Comparison of ENCODE assay signal across 21 cellular contexts in genomic region chrX:68727696-68728095, GRCh38.
A peak's percentile ranks its signal among the peaks of the same experiment; 100 is the strongest.
DNase-seq lines count a peak whose midpoint lies in the region; ATAC-seq, FAIRE-seq and TF ChIP-seq lines count a peak whose summit lies in the region.
"Had no signal": no experiment of that assay in that cellular context is flagged by ENCODE, and none has a peak within 500 bp of the region (broad histone marks: within the 10 kb centered on the region; RNA-seq: fewer than 3 reads in every experiment).

No MANE protein-coding gene starts in this region.

- no peaks in the 10 kb centered on the region for H3K4me1 ChIP-seq in kidney (ENCODE audit: control insufficient read depth in 1 of 2, insufficient read depth in 1 of 2, low read depth in 1 of 2, low read length in 2 of 2)
- H3K4me1 ChIP-seq in spleen = no peaks in the 10 kb centered on the region
- H3K4me1 ChIP-seq in pancreas = no peaks in the 10 kb centered on the region
- H3K4me1 ChIP-seq: A549; BLaER1 treated with 17β-estradiol and CSF1 and Interleukin-3, amounts not matched to agents 10 nM and 100 nM; Caco-2 had no signal

- TF ChIP-seq CTCF in kidney (IDR thresholded peaks at IDR 0.05; ENCODE audit: borderline replicate concordance, extremely low read depth, insufficient read depth) (no peak), spleen (IDR thresholded peaks at IDR 0.05 in 8 of 11, conservative IDR thresholded peaks at IDR 0.05 in 3 of 11) (no peak), pancreas (IDR thresholded peaks at IDR 0.05) (no peak)

- FAIRE-seq in kidney (lab: Jason Lieb, UNC) (no peak), pancreas (lab: Jason Lieb, UNC) (no peak)
- FAIRE-seq: D721Med, G401.6, GM12891, GM19239 had no signal

- no peak overlapping the region for H3K9ac ChIP-seq in kidney (ENCODE audit: low read length in 2 of 2)
- H3K9ac ChIP-seq: BLaER1 treated with 17β-estradiol and CSF1 and Interleukin-3, amounts not matched to agents 10 nM and 100 nM had no signal

- 63 to 100% (median 82%) methylated on average over 4 of the region's 4 CpGs for WGBS in spleen, 5 donors
- 71 to 81% methylated on average over 4 of the region's 4 CpGs for WGBS in pancreas, 2 donors

- H3K9me3 ChIP-seq in kidney (ENCODE audit: control insufficient read depth in 1 of 2, low read length in 2 of 2) (no peaks in the 10 kb centered on the region), spleen (no peaks in the 10 kb centered on the region), pancreas (no peaks in the 10 kb centered on the region)
- H3K9me3 ChIP-seq: A549; BLaER1 treated with 17β-estradiol and CSF1 and Interleukin-3, amounts not matched to agents 10 nM and 100 nM; Caco-2 had no signal

- H3K27ac ChIP-seq in kidney (ENCODE audit: low read depth in 2 of 2, low read length in 2 of 2) (no peak overlapping the region), spleen (no peak overlapping the region), pancreas (no peak overlapping the region)
- H3K27ac ChIP-seq: 22Rv1; A549; BLaER1 treated with 17β-estradiol and CSF1 and Interleukin-3, amounts not matched to agents 10 nM and 100 nM; C4-2B had no signal

- H3K36me3 ChIP-seq in kidney (ENCODE audit: control insufficient read depth in 1 of 2, insufficient read depth in 2 of 2, low read length in 2 of 2) (peaks cover 6 to 9% of the 10 kb centered on the region in 2 donors), spleen (peaks cover 0 to 42% (median 6%) of the 10 kb centered on the region in 6 donors), pancreas (no peaks in the 10 kb centered on the region)

- intact Hi-C loops in kidney (cut with DNase I) (no loop called here), posterior vena cava (cut with DNase I) (no loop called here), spleen (cut with DNase I; ENCODE audit: low total_unique reads) (no loop called here), pancreas (cut with DNase I) (no loop called here)

- H3K27me3 ChIP-seq in spleen (replicated peaks in 1 of 7) = peaks cover 0 to 20% (median 0%) of the 10 kb centered on the region in 7 donors
- H3K27me3 ChIP-seq in pancreas = peaks cover 0 to 6% (median 0%) of the 10 kb centered on the region in 4 donors

- DNase-seq in kidney = peak; percentile 9
- peak; percentile 20 for DNase-seq in posterior vena cava (ENCODE audit: low spot score)
- peak; percentile 17 for DNase-seq in spleen
- no peak for DNase-seq in pancreas
- DNase-seq in activated T-cell treated with anti-CD3 and anti-CD28 coated beads, Interleukin-2, amount 50 U/mL, for 1 hour = no peak
- DNase-seq: AML-193; Caco-2; Calu3; CD4-positive, alpha-beta T cell; CD8-positive, alpha-beta T cell; DMS79 treated with DMSO at 0.1 percent for 48 hours; GF-D8 had no signal

- ATAC-seq in HG02759 (IDR thresholded peaks at IDR 0.05; ENCODE audit: unreplicated experiment) = no peak
- no peak for ATAC-seq in pancreas
- ATAC-seq: A549; CD8-positive, alpha-beta T cell had no signal

- H3K4me3 ChIP-seq in kidney (ENCODE audit: low read length in 2 of 2) (no peak overlapping the region), spleen (no peak overlapping the region), pancreas (no peak overlapping the region)
- H3K4me3 ChIP-seq: A549; BLaER1 treated with 17β-estradiol and CSF1 and Interleukin-3, amounts not matched to agents 10 nM and 100 nM had no signal

- TF ChIP-seq POLR2A in spleen (IDR thresholded peaks at IDR 0.05) = no peak

Comparison
In these comparisons a context has a peak if more than half of its experiments do, and no peak if none do; other contexts are left out.
1. DNase-seq: peak in kidney (single experiment), posterior vena cava (single experiment) and spleen (single experiment); none in pancreas (0 of 6) and activated T-cell treated with anti-CD3 and anti-CD28 coated beads, Interleukin-2, amount 50 U/mL, for 1 hour (single experiment).